ENCODE assay signal across 1 cellular context in genomic region chr2:27407798-27408491, GRCh38.
TF ChIP-seq lines count a peak whose summit lies in the region.

No MANE protein-coding gene starts in this region.

TF ChIP-seq in K562, 482 proteins besides CTCF, POLR2A, EP300 and RAD21 (continued from another document and continues in another):
- no peak for TF ChIP-seq MAX (CRISPR knock-in tag; IDR thresholded peaks at IDR 0.05)
- no peak for TF ChIP-seq TFAM (CRISPR knock-in tag; conservative IDR thresholded peaks at IDR 0.05)
- no peak for TF ChIP-seq PCBP2 (IDR thresholded peaks at IDR 0.05; ENCODE audit: low read depth, low read length, poor library complexity, severe bottlenecking)
- TF ChIP-seq ZNF280B (CRISPR knock-in tag; IDR thresholded peaks at IDR 0.05), result no peak
- no peak for TF ChIP-seq PBX2 (CRISPR knock-in tag; IDR thresholded peaks at IDR 0.05; ENCODE audit: low read depth)
- TF ChIP-seq PBX2 (tag; conservative IDR thresholded peaks at IDR 0.05; ENCODE audit: low read depth), result no peak
- no peak for TF ChIP-seq BRCA1 (IDR thresholded peaks at IDR 0.05)
- no peak for TF ChIP-seq BRCA1 (CRISPR knock-in tag; IDR thresholded peaks at IDR 0.05)
- no peak for TF ChIP-seq CUX1 (CRISPR knock-in tag; IDR thresholded peaks at IDR 0.05)
- TF ChIP-seq MECOM (CRISPR knock-in tag; IDR thresholded peaks at IDR 0.05), result no peak
- TF ChIP-seq FOXM1 (IDR thresholded peaks at IDR 0.05; ENCODE audit: low read depth), result no peak
- no peak for TF ChIP-seq FOXM1 (CRISPR knock-in tag; IDR thresholded peaks at IDR 0.05; ENCODE audit: low read depth)
- no peak for TF ChIP-seq ZNF197 (CRISPR knock-in tag; IDR thresholded peaks at IDR 0.05; ENCODE audit: low read depth)
- no peak for TF ChIP-seq NFIC (IDR thresholded peaks at IDR 0.05)
- no peak for TF ChIP-seq COPS2 (conservative IDR thresholded peaks at IDR 0.05)
- no peak for TF ChIP-seq CTBP1 (IDR thresholded peaks at IDR 0.05; ENCODE audit: borderline replicate concordance)
- no peak for TF ChIP-seq EWSR1 (IDR thresholded peaks at IDR 0.05; ENCODE audit: borderline replicate concordance, low read depth, partially characterized antibody)
- no peak for TF ChIP-seq ID3 (CRISPR knock-in tag; IDR thresholded peaks at IDR 0.05)
- TF ChIP-seq ID3 (tag; IDR thresholded peaks at IDR 0.05), result no peak
- TF ChIP-seq FOXK1 (CRISPR knock-in tag; IDR thresholded peaks at IDR 0.05; ENCODE audit: borderline replicate concordance), result 0 out of 2 replicates have a peak, but pooled peaks have one; percentile 40
- no peak for TF ChIP-seq RNF2 (IDR thresholded peaks at IDR 0.05)
- no peak for TF ChIP-seq KDM2B (CRISPR knock-in tag; IDR thresholded peaks at IDR 0.05)
- no peak for TF ChIP-seq ZNF143 (CRISPR knock-in tag; IDR thresholded peaks at IDR 0.05)
- TF ChIP-seq PHB2 (IDR thresholded peaks at IDR 0.05; ENCODE audit: low read depth), result no peak
- no peak for TF ChIP-seq SMAD4 (CRISPR knock-in tag; conservative IDR thresholded peaks at IDR 0.05)
- TF ChIP-seq DEAF1 (CRISPR knock-in tag; IDR thresholded peaks at IDR 0.05), result 0 out of 2 replicates have a peak, but pooled peaks have one; percentile 13
- TF ChIP-seq SAFB2 (IDR thresholded peaks at IDR 0.05; ENCODE audit: borderline replicate concordance, low read depth, low read length, severe bottlenecking), result no peak
- TF ChIP-seq MTA2 (IDR thresholded peaks at IDR 0.05; ENCODE audit: low read depth), result no peak
- no peak for TF ChIP-seq MCM3 (IDR thresholded peaks at IDR 0.05)
- TF ChIP-seq HOMEZ (CRISPR knock-in tag; IDR thresholded peaks at IDR 0.05), result no peak
- 0 out of 2 replicates have a peak, but pooled peaks have one; percentile 15 for TF ChIP-seq ZBTB40 (IDR thresholded peaks at IDR 0.05)
- TF ChIP-seq ZBTB40 (CRISPR knock-in tag; IDR thresholded peaks at IDR 0.05), result no peak
- no peak for TF ChIP-seq TEAD1 (CRISPR knock-in tag; IDR thresholded peaks at IDR 0.05)
